10 cellular contexts compared by ENCODE assay signal in genomic region chr12:34626363-34627157, GRCh38.
"Had no signal": no experiment of that assay in that cellular context is flagged by ENCODE, and none has a peak within 500 bp of the region (broad histone marks: within the 10 kb centered on the region; RNA-seq: fewer than 3 reads in every experiment).

No MANE protein-coding gene starts in this region.

- H3K4me3 ChIP-seq: GM23248, HAP-1, K562 had no signal

- ATAC-seq: HCT116, K562 had no signal

- H3K9me3 ChIP-seq: HAP-1 had no signal

- FAIRE-seq: K562 had no signal

- H3K27ac ChIP-seq: GM23248, HL-60 had no signal

- DNase-seq: GM23248, GOT3, H7, HFFc6, IMR-90, KG1 had no signal

- H3K9ac ChIP-seq: GM23248 had no signal

- H3K4me1 ChIP-seq: HAP-1 had no signal

- H3K36me3 ChIP-seq: HAP-1 had no signal
